ENCODE assay signal across 8 cellular contexts in the genomic region with DNA sequence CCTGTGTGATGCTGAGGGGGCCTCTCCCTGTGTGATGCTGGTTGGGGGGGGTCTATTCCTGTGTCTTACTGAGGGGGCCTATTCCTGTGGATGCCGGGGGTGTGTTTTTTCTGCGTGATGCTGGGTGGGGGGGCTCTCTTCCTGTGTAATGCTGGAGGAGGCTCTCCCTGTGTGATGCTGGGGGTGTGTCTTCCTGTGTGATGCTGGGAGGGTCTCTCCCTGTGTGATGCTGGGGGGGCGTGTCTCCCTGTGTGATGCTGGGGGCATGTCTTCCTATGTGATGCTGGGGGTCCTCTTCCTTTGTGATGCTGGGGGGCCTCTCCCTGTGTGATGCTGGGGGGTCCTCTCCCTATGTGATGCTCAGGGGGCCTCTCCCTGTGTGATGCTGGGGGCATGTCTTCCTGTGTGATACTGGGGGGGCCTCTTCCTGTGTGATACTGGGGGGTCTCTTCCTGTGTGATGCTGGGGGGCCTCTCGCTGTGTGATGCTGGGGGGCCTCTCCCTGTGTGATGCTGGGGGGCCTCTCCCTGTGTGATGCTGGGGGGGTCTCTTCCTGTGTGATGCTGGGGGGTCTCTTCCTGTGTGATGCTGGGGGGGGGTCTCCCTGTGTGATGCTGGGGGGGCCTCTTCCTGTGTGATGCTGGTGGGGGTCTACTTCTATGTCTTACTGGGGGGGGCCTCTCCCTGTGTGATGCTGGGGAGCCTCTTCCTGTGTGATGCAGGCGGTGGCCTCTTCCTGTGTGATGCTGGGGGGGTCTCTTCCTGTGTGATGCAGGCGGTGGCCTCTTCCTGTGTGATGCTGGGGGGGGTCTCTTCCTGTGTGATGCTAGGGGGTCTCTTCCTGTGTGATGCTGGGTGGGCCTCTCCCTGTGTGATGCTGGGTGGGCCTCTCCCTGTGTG. TPM values are rescaled to one million over a fixed set of nuclear protein-coding genes. Genes with fewer than 3 reads are reported as not detected.
DNase-seq lines count a peak whose midpoint lies in the region; ATAC-seq and TF ChIP-seq lines count a peak whose summit lies in the region.
"Not testable (repeated sequence)": the region's sequence is repeated elsewhere in the genome, so short reads cannot be mapped to it uniquely, and the experiment has no call there.

No MANE protein-coding gene starts in this region.

- ATAC-seq in activated T-helper 17 cell treated with anti-CD3 and anti-CD28 coated beads, Interleukin-2, amount 50 U/mL, for 72 hours (replicated peaks); lower lobe of right lung: not testable (repeated sequence)

- H3K9me2 ChIP-seq in OCI-LY7 (ENCODE audit: insufficient read depth, low read length), result not testable (repeated sequence)

- not testable (repeated sequence) for H3K79me1 ChIP-seq in H9 (ENCODE audit: insufficient read depth, low read depth, low read length, poor library complexity, severe bottlenecking)

- H2BK5ac ChIP-seq in H9 (ENCODE audit: insufficient read length, low read length), result not testable (repeated sequence)

- not testable (repeated sequence) for H2BK15ac ChIP-seq in H9 (ENCODE audit: low read depth, low read length)

- not testable (repeated sequence) for H3K36me3 Mint-ChIP-seq in H9 (ENCODE audit: insufficient read depth in 1 of 3, low read depth in 3 of 3); activated T-helper 17 cell treated with anti-CD3 and anti-CD28 coated beads, Interleukin-2, amount 50 U/mL, for 72 hours (ENCODE audit: low read depth); chondrocyte (ENCODE audit: low read depth)

- H2AFZ ChIP-seq in H9 (ENCODE audit: low read length), result not testable (repeated sequence)
- 0 out of 2 replicates have a peak overlapping the region, but pooled peaks have one; percentile 36 for H2AFZ ChIP-seq in OCI-LY7 (ENCODE audit: low read length)

- H2BK20ac ChIP-seq in H9 (ENCODE audit: low read depth, low read length, poor library complexity, severe bottlenecking), result not testable (repeated sequence)

- intact Hi-C loops in A673 (cut with micrococcal nuclease; ENCODE audit: unreplicated experiment); lower lobe of right lung (cut with DNase I): not testable (repeated sequence)
- intact Hi-C loops in OCI-LY7 (cut with micrococcal nuclease; ENCODE audit: unreplicated experiment), result loop anchor here (5.0 to 10.0 kb wide), 5 partner anchors 173 to 1233 kb away; partner anchors contain the start of genes LRRC27, MTG1 and PPP2R2D

- H3K27me3 ChIP-seq in A673 (replicated peaks; ENCODE audit: insufficient read depth, low read depth, low read length, poor library complexity); H9 (ENCODE audit: insufficient read depth, low read length); lower lobe of right lung (ENCODE audit: low read depth): not testable (repeated sequence)

- H3K27me3 Mint-ChIP-seq in H9 (ENCODE audit: low read depth); activated T-helper 17 cell treated with anti-CD3 and anti-CD28 coated beads, Interleukin-2, amount 50 U/mL, for 72 hours; chondrocyte (ENCODE audit: low read depth): not testable (repeated sequence)

- H3K36me3 ChIP-seq in A673 (ENCODE audit: insufficient read depth, low read length, poor library complexity, severe bottlenecking); OCI-LY7 (ENCODE audit: insufficient read depth, low read length); lower lobe of right lung: not testable (repeated sequence)

- not testable (repeated sequence) for H4K8ac ChIP-seq in H9 (replicated peaks; ENCODE audit: insufficient read length, low read depth, low read length)

- H3K23ac ChIP-seq in H9 (ENCODE audit: insufficient read length, low read depth, low read length), result not testable (repeated sequence)

- H3K4me2 ChIP-seq in H9 (ENCODE audit: insufficient read depth, insufficient read length, low read length), result not testable (repeated sequence)
- H3K4me2 ChIP-seq in OCI-LY7 (ENCODE audit: low read length), result peak overlapping the region; percentile 55

- H3K4me1 Mint-ChIP-seq in H9, result peaks cover 14 to 26% of the 10 kb centered on the region in 2 experiments
- H3K4me1 Mint-ChIP-seq in activated T-helper 17 cell treated with anti-CD3 and anti-CD28 coated beads, Interleukin-2, amount 50 U/mL, for 72 hours; chondrocyte (ENCODE audit: low read depth): not testable (repeated sequence)

- no CpG with 5 or more reads among the region's 6 CpGs for WGBS in H9 (ENCODE audit: extremely low coverage, insufficient read length, low lambda C conversion rate)

- POLR2A ChIA-PET in A673 (lab: Charles Lee; ENCODE audit: low non-redundant PET); OCI-LY7 (lab: Charles Lee): not testable (repeated sequence)

- not testable (repeated sequence) for H3K9me3 Mint-ChIP-seq in H9; activated T-helper 17 cell treated with anti-CD3 and anti-CD28 coated beads, Interleukin-2, amount 50 U/mL, for 72 hours; chondrocyte (ENCODE audit: low read depth)

- DNase-seq in A673 (ENCODE audit: low spot score) (peak; percentile 50), H9 (peak; percentile 58), OCI-LY7 (ENCODE audit: low spot score) (peak; percentile 65), chondrocyte (ENCODE audit: low spot score) (peak; percentile 36), lower lobe of right lung (peak; percentile 12)
- peak; percentile 40 for DNase-seq in activated CD4-positive, alpha-beta T cell treated with anti-CD3 and anti-CD28 coated beads for 48 hours
- DNase-seq in stimulated activated CD4-positive, alpha-beta T cell treated with anti-CD3 and anti-CD28 coated beads, Interleukin-15, amount 100 ng/mL, for 24 hours, result peak; percentile 29

- not testable (repeated sequence) for H3K23me2 ChIP-seq in H9 (ENCODE audit: insufficient read length, low read depth, low read length, poor library complexity, severe bottlenecking)

- H2BK12ac ChIP-seq in H9 (ENCODE audit: insufficient read length, low read depth, low read length), result not testable (repeated sequence)

- not testable (repeated sequence) for H3K79me2 ChIP-seq in H9 (ENCODE audit: insufficient read depth, low read length); OCI-LY7 (ENCODE audit: insufficient read depth, low read depth, low read length)

- BruUV-seq in A673 (replicated peaks; lab: Mats Ljungman, UMichigan); OCI-LY7 (replicated peaks; lab: Mats Ljungman, UMichigan): not testable (repeated sequence)

- not testable (repeated sequence) for TF ChIP-seq CTCF in A673 (conservative IDR thresholded peaks at IDR 0.05; ENCODE audit: low read depth, low read length); H9 (conservative IDR thresholded peaks at IDR 0.05); OCI-LY7 (conservative IDR thresholded peaks at IDR 0.05; ENCODE audit: low read length); chondrocyte (IDR thresholded peaks at IDR 0.05); lower lobe of right lung (IDR thresholded peaks at IDR 0.05)

- H2AK5ac ChIP-seq in H9 (ENCODE audit: insufficient read length, low read length), result not testable (repeated sequence)

- not testable (repeated sequence) for H3T11ph ChIP-seq in H9 (ENCODE audit: low read length)

- not testable (repeated sequence) for H3K4me1 ChIP-seq in A673 (ENCODE audit: insufficient read depth, low read length, poor library complexity, severe bottlenecking); H9 (ENCODE audit: insufficient read depth, low read length); lower lobe of right lung
- H3K4me1 ChIP-seq in OCI-LY7 (ENCODE audit: insufficient read depth, low read length, poor library complexity, severe bottlenecking), result peaks cover 43% of the 10 kb centered on the region

- not testable (repeated sequence) for H3K4me3 Mint-ChIP-seq in H9; chondrocyte (ENCODE audit: unreplicated experiment)
- peak overlapping the region; percentile 39 for H3K4me3 Mint-ChIP-seq in activated T-helper 17 cell treated with anti-CD3 and anti-CD28 coated beads, Interleukin-2, amount 50 U/mL, for 72 hours

- H3K9me3 ChIP-seq in A673 (ENCODE audit: low read depth, low read length, poor library complexity, severe bottlenecking); H9 (ENCODE audit: control insufficient read depth, low read depth, low read length); OCI-LY7 (ENCODE audit: low read length); lower lobe of right lung: not testable (repeated sequence)

- not testable (repeated sequence) for H3K18ac ChIP-seq in H9 (ENCODE audit: insufficient read length, low read depth, low read length)

- not testable (repeated sequence) for H3K4ac ChIP-seq in H9 (ENCODE audit: low read depth, low read length)

- not testable (repeated sequence) for H4K5ac ChIP-seq in H9 (ENCODE audit: insufficient read length, low read depth, low read length)

- peak overlapping the region in 1 of 3 experiments; percentile 73; a peak in 2 of 7 replicates for H3K27ac Mint-ChIP-seq in H9
- H3K27ac Mint-ChIP-seq in activated T-helper 17 cell treated with anti-CD3 and anti-CD28 coated beads, Interleukin-2, amount 50 U/mL, for 72 hours, result peak overlapping the region; percentile 24
- not testable (repeated sequence) for H3K27ac Mint-ChIP-seq in chondrocyte (ENCODE audit: unreplicated experiment)

- not testable (repeated sequence) for H3K4me3 ChIP-seq in A673 (ENCODE audit: low read depth, low read length, poor library complexity, severe bottlenecking); lower lobe of right lung
- H3K4me3 ChIP-seq in OCI-LY7 (ENCODE audit: low read depth, low read length, poor library complexity, severe bottlenecking), result peak overlapping the region; percentile 34

- H3K9ac ChIP-seq in H9 (ENCODE audit: extremely low read depth, insufficient read length, low read length), result not testable (repeated sequence)

- H3K14ac ChIP-seq in H9 (ENCODE audit: insufficient read depth, low read length), result not testable (repeated sequence)

- H4K91ac ChIP-seq in H9 (ENCODE audit: insufficient read length, low read depth, low read length), result not testable (repeated sequence)

- H4K20me1 ChIP-seq in H9 (ENCODE audit: control insufficient read depth, insufficient read depth, insufficient read length); OCI-LY7 (ENCODE audit: insufficient read depth, low read length): not testable (repeated sequence)

- CTCF ChIA-PET in A673 (lab: Charles Lee); OCI-LY7 (lab: Charles Lee; ENCODE audit: unreplicated experiment): not testable (repeated sequence)

- H3K56ac ChIP-seq in H9 (ENCODE audit: insufficient read length, low read depth, low read length), result not testable (repeated sequence)

- not testable (repeated sequence) for H3K27ac ChIP-seq in A673 (ENCODE audit: low read depth, low read length, poor library complexity, severe bottlenecking); H9 (ENCODE audit: insufficient read length, low read depth, low read length); lower lobe of right lung
- H3K27ac ChIP-seq in OCI-LY7 (ENCODE audit: low read depth, low read length, poor library complexity, severe bottlenecking), result peak overlapping the region; percentile 85

- not testable (repeated sequence) for H2BK120ac ChIP-seq in H9 (ENCODE audit: low read depth, low read length, poor library complexity, severe bottlenecking)

RNA-seq across cellular contexts. Expression of gene DPYSL4, which starts 27.2 kb away (rescaled TPM):
- 13.1 and 18.2 TPM in 2 replicates for total RNA-seq in A673 (2021)
- 26.3 and 29.0 TPM in 2 replicates for total RNA-seq in H9 (2021)
- not detected in 2 replicates for total RNA-seq in OCI-LY7 (2014; rRNA removed; shearing (Covaris generic))
- total RNA-seq in OCI-LY7 (2022), result not detected in 2 replicates
- 10 to 100 TPM; 14.3 to 23.5 TPM for total RNA-seq in activated T-helper 17 cell treated with anti-CD3 and anti-CD28 coated beads, Interleukin-2, amount 50 U/mL, for 72 hours
- total RNA-seq in chondrocyte, result 19.9 to 37.6 TPM (median 35.2 TPM) in 3 replicates
- 2.1 TPM for total RNA-seq in lower lobe of right lung

Comparison
In these comparisons a context has a peak if more than half of its experiments do, and no peak if none do; other contexts are left out.
1. DNase-seq: peak in every context shown above with its lines; median percentile 65 in OCI-LY7; 58 in H9; 50 in A673; 40 in activated CD4-positive, alpha-beta T cell treated with anti-CD3 and anti-CD28 coated beads for 48 hours; 36 in chondrocyte; 29 in stimulated activated CD4-positive, alpha-beta T cell treated with anti-CD3 and anti-CD28 coated beads, Interleukin-15, amount 100 ng/mL, for 24 hours; 12 in lower lobe of right lung.